ENCODE assay signal across 16 cellular contexts in the genomic region with DNA sequence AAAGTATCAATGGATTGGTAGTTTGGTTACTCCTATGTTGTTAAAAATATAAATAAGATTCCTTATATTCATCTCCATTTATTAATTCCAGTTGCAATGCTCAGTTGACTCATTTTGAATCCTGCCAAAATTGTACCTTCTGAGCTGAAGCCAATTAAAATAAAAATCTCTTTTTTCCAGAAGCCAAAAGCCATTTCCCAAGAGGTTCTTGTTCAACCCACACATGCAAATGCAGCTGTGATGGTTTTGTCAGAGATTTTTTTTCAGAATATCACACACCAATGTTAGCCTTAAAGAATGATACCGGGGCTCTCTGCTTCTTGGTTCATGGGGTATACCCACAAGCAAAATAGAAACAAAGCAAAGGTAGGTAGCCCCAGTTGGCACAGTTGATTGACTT.
"Had no signal": no experiment of that assay in that cellular context is flagged by ENCODE, and none has a peak within 500 bp of the region (broad histone marks: within the 10 kb centered on the region; RNA-seq: fewer than 3 reads in every experiment).

No MANE protein-coding gene starts in this region.

- H3K4me2 ChIP-seq: hepatocyte, smooth muscle cell had no signal

- H2AFZ ChIP-seq: hepatocyte had no signal

- H3K9me3 ChIP-seq: left lung had no signal

- H3K4me1 ChIP-seq: left lung had no signal

- H3K36me3 ChIP-seq: brain microvascular endothelial cell, left lung had no signal

- H3K27ac ChIP-seq: brain microvascular endothelial cell, hepatocyte, left lung had no signal

- H3K27me3 ChIP-seq: brain microvascular endothelial cell, hepatocyte, left lung had no signal

- ATAC-seq: left lung; natural killer cell treated with Interleukin-12 subunit alpha and Interleukin-12 subunit beta and Interleukin-15 and Interleukin-18, amount 100 ng/mL, for 72 hours; stimulated activated naive CD8-positive, alpha-beta T cell treated with anti-CD3 and anti-CD28 coated beads, Interleukin-15, Interleukin-2, amounts not matched to agents 100 U/mL and 50 U/mL, for 24 hours had no signal

- H3K4me3 ChIP-seq: hepatocyte, left lung, smooth muscle cell had no signal

- DNase-seq: activated CD4-positive, alpha-beta T cell treated with anti-CD3 and anti-CD28 coated beads for 48 hours; activated CD8-positive, alpha-beta memory T cell treated with anti-CD3 and anti-CD28 coated beads, Interleukin-2, amount 50 U/mL, for 48 hours; activated gamma-delta T cell treated with Interleukin-2 at 50 U/mL for 16 hours; amygdala; brain microvascular endothelial cell; cortex of kidney; effector CD4-positive, alpha-beta T cell; islet precursor cell; left lung; mesenchymal stem cell; posterior cingulate gyrus; stimulated activated naive CD8-positive, alpha-beta T cell treated with anti-CD3 and anti-CD28 coated beads, Interleukin-15, Interleukin-2, amounts not matched to agents 100 U/mL and 50 U/mL, for 24 hours; T-helper 2 cell had no signal

- H3K79me2 ChIP-seq: hepatocyte had no signal
